8 cellular contexts compared by ENCODE assay signal in genomic region chr4:120066525-120067333, GRCh38. TPM values are rescaled to one million over a fixed set of nuclear protein-coding genes. Genes with fewer than 3 reads are reported as not detected.
DNase-seq lines count a peak whose midpoint lies in the region; ATAC-seq and TF ChIP-seq lines count a peak whose summit lies in the region.

MAD2L1 (minus strand) TSS chr4:120066848; CDS start chr4:120066734, 114 bp downstream.

- intact Hi-C loops in activated T-helper 2 cell treated with anti-CD3 and anti-CD28 coated beads, Interferon-gamma antibody, Interleukin-2, Interleukin-4, amounts not matched to agents 10 μg/mL and 5 μg/mL and 100 μg/mL, durations not matched to agents 14 hours and 24 hours and 36 hours (cut with micrococcal nuclease) = loop anchor here (1.0 kb wide), 1 partner anchor 16 kb away; no protein-coding TSS in a partner anchor

- H3K4me1 ChIP-seq in RWPE2 (ENCODE audit: insufficient read depth, poor library complexity, severe bottlenecking) = peaks cover 36% of the 10 kb centered on the region

- ATAC-seq in RWPE2 (ENCODE audit: low read depth) = peak; percentile 93
- ATAC-seq in naive thymus-derived CD8-positive, alpha-beta T cell = peak; percentile 91

- no peaks in the 10 kb centered on the region for H3K27me3 Mint-ChIP-seq in activated T-helper 2 cell treated with anti-CD3 and anti-CD28 coated beads, Interferon-gamma antibody, Interleukin-2, Interleukin-4, amounts not matched to agents 10 μg/mL and 5 μg/mL and 100 μg/mL, durations not matched to agents 14 hours and 24 hours and 36 hours (ENCODE audit: low read depth)
- H3K27me3 Mint-ChIP-seq in naive thymus-derived CD8-positive, alpha-beta T cell = no peaks in the 10 kb centered on the region

- no peak for TF ChIP-seq CTCF in RWPE2 (IDR thresholded peaks at IDR 0.05; ENCODE audit: poor library complexity, severe bottlenecking)
- no peak for TF ChIP-seq CTCF in fibroblast of mammary gland (conservative IDR thresholded peaks at IDR 0.05; ENCODE audit: control insufficient read depth, insufficient read depth, low read depth, low read length)

- H3K27ac Mint-ChIP-seq in activated T-helper 2 cell treated with anti-CD3 and anti-CD28 coated beads, Interferon-gamma antibody, Interleukin-2, Interleukin-4, amounts not matched to agents 10 μg/mL and 5 μg/mL and 100 μg/mL, durations not matched to agents 14 hours and 24 hours and 36 hours = peak within 1 kb of the TSS; percentile 100
- peak within 1 kb of the TSS; percentile 94 to 99 (median 99) for H3K27ac Mint-ChIP-seq in naive thymus-derived CD8-positive, alpha-beta T cell

- H3K4me3 Mint-ChIP-seq in activated T-helper 2 cell treated with anti-CD3 and anti-CD28 coated beads, Interferon-gamma antibody, Interleukin-2, Interleukin-4, amounts not matched to agents 10 μg/mL and 5 μg/mL and 100 μg/mL, durations not matched to agents 14 hours and 24 hours and 36 hours (ENCODE audit: low read depth) = peak within 1 kb of the TSS; percentile 98
- H3K4me3 Mint-ChIP-seq in naive thymus-derived CD8-positive, alpha-beta T cell = peak within 1 kb of the TSS; percentile 88 to 98 (median 96)

- no peaks in the 10 kb centered on the region for H3K9me3 ChIP-seq in RWPE2 (ENCODE audit: severe bottlenecking)

- H3K27me3 ChIP-seq in RWPE2 (ENCODE audit: insufficient read depth, poor library complexity, severe bottlenecking) = no peaks in the 10 kb centered on the region

- POLR2A ChIA-PET in naive thymus-derived CD8-positive, alpha-beta T cell (lab: Charles Lee) = interaction anchor here (1.0 kb wide), 1 partner anchor 769 kb away, joined by 3 read pairs; no protein-coding TSS in a partner anchor

- H3K9me3 Mint-ChIP-seq in activated T-helper 2 cell treated with anti-CD3 and anti-CD28 coated beads, Interferon-gamma antibody, Interleukin-2, Interleukin-4, amounts not matched to agents 10 μg/mL and 5 μg/mL and 100 μg/mL, durations not matched to agents 14 hours and 24 hours and 36 hours = no peaks in the 10 kb centered on the region
- no peaks in the 10 kb centered on the region for H3K9me3 Mint-ChIP-seq in naive thymus-derived CD8-positive, alpha-beta T cell

- H3K4me3 ChIP-seq in RWPE2 (ENCODE audit: severe bottlenecking) = peak within 1 kb of the TSS; percentile 54
- H3K4me3 ChIP-seq in fibroblast of mammary gland (ENCODE audit: control insufficient read depth, low read depth, low read length) = peak within 1 kb of the TSS; percentile 80

- peak; percentile 99 for DNase-seq in EH (ENCODE audit: low read depth)
- peak; percentile 99 for DNase-seq in H4 (ENCODE audit: low spot score)
- DNase-seq in LoVo (ENCODE audit: low spot score) = peak; percentile 98
- DNase-seq in RWPE2 (ENCODE audit: low spot score) = peak; percentile 97
- peak; percentile 97 for DNase-seq in activated T-helper 2 cell treated with anti-CD3 and anti-CD28 coated beads, Interferon-gamma antibody, Interleukin-2, Interleukin-4, amounts not matched to agents 10 μg/mL and 5 μg/mL and 100 μg/mL, durations not matched to agents 14 hours and 24 hours and 36 hours (ENCODE audit: low spot score)
- peak; percentile 98 for DNase-seq in fibroblast of mammary gland (ENCODE audit: low read depth)
- DNase-seq in naive thymus-derived CD8-positive, alpha-beta T cell = peak; percentile 97 to 99 (median 98)
- DNase-seq in stimulated activated naive CD4-positive, alpha-beta T cell (lab: John Stamatoyannopoulos, UW) = peak; percentile 93 to 99 (median 98)

- peaks cover 44% of the 10 kb centered on the region for H3K36me3 Mint-ChIP-seq in activated T-helper 2 cell treated with anti-CD3 and anti-CD28 coated beads, Interferon-gamma antibody, Interleukin-2, Interleukin-4, amounts not matched to agents 10 μg/mL and 5 μg/mL and 100 μg/mL, durations not matched to agents 14 hours and 24 hours and 36 hours (ENCODE audit: low read depth)
- H3K36me3 Mint-ChIP-seq in naive thymus-derived CD8-positive, alpha-beta T cell = peaks cover 0 to 18% (median 3%) of the 10 kb centered on the region in 3 donors

- peak within 1 kb of the TSS; percentile 87 for H3K27ac ChIP-seq in RWPE2 (ENCODE audit: poor library complexity, severe bottlenecking)

- H3K36me3 ChIP-seq in RWPE2 (ENCODE audit: low read depth) = peaks cover 40% of the 10 kb centered on the region

- peaks cover 55% of the 10 kb centered on the region for H3K4me1 Mint-ChIP-seq in activated T-helper 2 cell treated with anti-CD3 and anti-CD28 coated beads, Interferon-gamma antibody, Interleukin-2, Interleukin-4, amounts not matched to agents 10 μg/mL and 5 μg/mL and 100 μg/mL, durations not matched to agents 14 hours and 24 hours and 36 hours (ENCODE audit: low read depth)
- peaks cover 18 to 81% (median 63%) of the 10 kb centered on the region in 4 donors for H3K4me1 Mint-ChIP-seq in naive thymus-derived CD8-positive, alpha-beta T cell

RNA-seq across cellular contexts. Expression of gene MAD2L1, which starts in this region (rescaled TPM):
- total RNA-seq in H4 (2014; rRNA removed; shearing (Covaris generic)) = 70.7 and 115 TPM in 2 replicates
- total RNA-seq in activated T-helper 2 cell treated with anti-CD3 and anti-CD28 coated beads, Interferon-gamma antibody, Interleukin-2, Interleukin-4, amounts not matched to agents 10 μg/mL and 5 μg/mL and 100 μg/mL, durations not matched to agents 14 hours and 24 hours and 36 hours = 68.7 and 70.8 TPM in 2 replicates
- total RNA-seq in naive thymus-derived CD8-positive, alpha-beta T cell = 1 to 10 TPM; 8.7 to 9.7 TPM
- polyA plus RNA-seq in naive thymus-derived CD8-positive, alpha-beta T cell = 10 to 100 TPM; 11.7 to 19.2 (median 16.6) TPM

Comparison
In these comparisons a context has a peak if more than half of its experiments do, and no peak if none do; other contexts are left out.
1. Peak in every context shown above with its lines: DNase-seq, ATAC-seq, H3K4me3 ChIP-seq and H3K27ac ChIP-seq.